In genomic region chr18:74351354-74351753, GRCh38 we compare ENCODE assay signal across 10 cellular contexts. TPM values are rescaled to one million over a fixed set of nuclear protein-coding genes. Genes with fewer than 3 reads are reported as not detected.
DNase-seq lines count a peak whose midpoint lies in the region; ATAC-seq and TF ChIP-seq lines count a peak whose summit lies in the region.
"Had no signal": no experiment of that assay in that cellular context is flagged by ENCODE, and none has a peak within 500 bp of the region (broad histone marks: within the 10 kb centered on the region; RNA-seq: fewer than 3 reads in every experiment).

No MANE protein-coding gene starts in this region.

- in situ Hi-C loops in GM23248 (cut with MboI), result loop anchor here (5.0 kb wide), 1 partner anchor 201 kb away; no protein-coding TSS in a partner anchor

- peak; percentile 33 for DNase-seq in GM04504 (ENCODE audit: low read depth)
- peak; percentile 87 for DNase-seq in GM23248
- DNase-seq in NCI-H69 (lab: John Stamatoyannopoulos, UW), result peak; percentile 33
- no peak for DNase-seq in left ventricle myocardium superior
- no peak for DNase-seq in amniotic stem cell (lab: John Stamatoyannopoulos, UW)
- no peak for DNase-seq in activated CD4-positive, alpha-beta memory T cell treated with anti-CD3 and anti-CD28 coated beads, Interleukin-2, amount 10 ng/mL, durations not matched to agents 7 days and 5 days
- DNase-seq in NCI-H146 treated with DMSO at 0.1 percent for 48 hours (lab: John Stamatoyannopoulos, UW; ENCODE audit: unreplicated experiment), result no peak
- DNase-seq in glutamatergic neuron, result no peak

- no peaks in the 10 kb centered on the region for H3K9me2 ChIP-seq in GM23248 (ENCODE audit: insufficient read depth)

- peaks cover 13% of the 10 kb centered on the region for H3K4me1 Mint-ChIP-seq in activated CD4-positive, alpha-beta memory T cell treated with anti-CD3 and anti-CD28 coated beads, Interleukin-2, amount 10 ng/mL, durations not matched to agents 7 days and 5 days
- H3K4me1 Mint-ChIP-seq in glutamatergic neuron (ENCODE audit: low read depth, unreplicated experiment), result no peaks in the 10 kb centered on the region

- no peaks in the 10 kb centered on the region for H3K36me3 Mint-ChIP-seq in activated CD4-positive, alpha-beta memory T cell treated with anti-CD3 and anti-CD28 coated beads, Interleukin-2, amount 10 ng/mL, durations not matched to agents 7 days and 5 days (ENCODE audit: low read depth)
- no peaks in the 10 kb centered on the region for H3K36me3 Mint-ChIP-seq in glutamatergic neuron (ENCODE audit: unreplicated experiment)

- intact Hi-C loops in left ventricle myocardium superior (cut with micrococcal nuclease), result loop anchor here (5.0 kb wide), 2 partner anchors 141 to 201 kb away; no protein-coding TSS in a partner anchor

- no peaks in the 10 kb centered on the region for H3K9me3 ChIP-seq in GM23248 (ENCODE audit: low read depth)

- H3K27me3 ChIP-seq in GM23248 (replicated peaks; ENCODE audit: insufficient read depth), result peaks cover 26% of the 10 kb centered on the region

- ATAC-seq in left ventricle myocardium superior, result peak; percentile 68
- ATAC-seq: sciatic nerve had no signal

- no peaks in the 10 kb centered on the region for H3K79me2 ChIP-seq in GM23248 (ENCODE audit: insufficient read depth)

- H3K27ac ChIP-seq in GM23248, result no peak overlapping the region

- CTCF ChIA-PET in activated CD4-positive, alpha-beta memory T cell treated with anti-CD3 and anti-CD28 coated beads, Interleukin-2, amount 10 ng/mL, durations not matched to agents 7 days and 5 days (lab: Charles Lee), result interaction anchor here (0.6 to 2.3 kb wide), 4 partner anchors 9 to 200 kb away, joined by 3 to 12 read pairs (median 4); no protein-coding TSS in a partner anchor

- H3K27ac Mint-ChIP-seq in activated CD4-positive, alpha-beta memory T cell treated with anti-CD3 and anti-CD28 coated beads, Interleukin-2, amount 10 ng/mL, durations not matched to agents 7 days and 5 days, result no peak overlapping the region
- H3K27ac Mint-ChIP-seq in glutamatergic neuron (ENCODE audit: unreplicated experiment), result no peak overlapping the region

- H3K4me3 ChIP-seq in GM23248, result no peak overlapping the region

- 0% methylated on average over 1 of the region's 1 CpG for WGBS in GM23248 (ENCODE audit: low coverage in 1 of 2, low lambda C conversion rate in 2 of 2, missing lambda C conversion rate in 2 of 2), 2 experiments

- peaks cover 9% of the 10 kb centered on the region; the same call in 1 of the 2 replicates for H3F3A ChIP-seq in GM23248 (ENCODE audit: insufficient read depth)

- peaks cover 12% of the 10 kb centered on the region for H3K27me3 Mint-ChIP-seq in activated CD4-positive, alpha-beta memory T cell treated with anti-CD3 and anti-CD28 coated beads, Interleukin-2, amount 10 ng/mL, durations not matched to agents 7 days and 5 days
- H3K27me3 Mint-ChIP-seq in glutamatergic neuron (ENCODE audit: unreplicated experiment), result no peaks in the 10 kb centered on the region

- TF ChIP-seq CTCF in glutamatergic neuron (IDR thresholded peaks at IDR 0.05; ENCODE audit: partially characterized antibody, unreplicated experiment), result no peak

- H2AFZ ChIP-seq in GM23248, result peak overlapping the region; percentile 61

- no peaks in the 10 kb centered on the region for H3K36me3 ChIP-seq in GM23248 (ENCODE audit: low read depth)

- peaks cover 13% of the 10 kb centered on the region for H3K4me1 ChIP-seq in GM23248 (ENCODE audit: insufficient read depth)

- H3K9ac ChIP-seq in GM23248, result no peak overlapping the region

- no peaks in the 10 kb centered on the region for H4K20me1 ChIP-seq in GM23248 (ENCODE audit: insufficient read depth)

- H3K4me2 ChIP-seq in GM23248 (ENCODE audit: unreplicated experiment), result peak overlapping the region; percentile 36

- no peaks in the 10 kb centered on the region for H3K9me3 Mint-ChIP-seq in activated CD4-positive, alpha-beta memory T cell treated with anti-CD3 and anti-CD28 coated beads, Interleukin-2, amount 10 ng/mL, durations not matched to agents 7 days and 5 days
- no peaks in the 10 kb centered on the region for H3K9me3 Mint-ChIP-seq in glutamatergic neuron (ENCODE audit: unreplicated experiment)

- POLR2A ChIA-PET in activated CD4-positive, alpha-beta memory T cell treated with anti-CD3 and anti-CD28 coated beads, Interleukin-2, amount 10 ng/mL, durations not matched to agents 7 days and 5 days (lab: Charles Lee), result no interaction called here

- no peak overlapping the region for H3K4me3 Mint-ChIP-seq in activated CD4-positive, alpha-beta memory T cell treated with anti-CD3 and anti-CD28 coated beads, Interleukin-2, amount 10 ng/mL, durations not matched to agents 7 days and 5 days
- no peak overlapping the region for H3K4me3 Mint-ChIP-seq in glutamatergic neuron (ENCODE audit: unreplicated experiment)

RNA-seq across cellular contexts. Expression of gene C18orf63, which starts 35.7 kb away (rescaled TPM):
- not detected in 2 replicates for total RNA-seq in GM23248 (2014; rRNA removed; shearing (Covaris generic))
- polyA plus RNA-seq in GM23248 (2016; fragmentation: Nextera tagmentation; extraction: Ambion mirVana), result not detected in 2 replicates
- total RNA-seq in left ventricle myocardium superior (not detected), glutamatergic neuron (ENCODE audit: unreplicated experiment) (not detected)
- total RNA-seq in activated CD4-positive, alpha-beta memory T cell treated with anti-CD3 and anti-CD28 coated beads, Interleukin-2, amount 10 ng/mL, durations not matched to agents 7 days and 5 days, result not detected
- total RNA-seq: sciatic nerve had no signal
- polyA plus RNA-seq: esophagus had no signal

RNA-seq across cellular contexts. Expression of gene CYB5A, which starts 59.6 kb away (rescaled TPM):
- total RNA-seq in GM23248 (2014; rRNA removed; shearing (Covaris generic)), result 21.5 and 55.0 TPM in 2 replicates
- polyA plus RNA-seq in GM23248 (2016; fragmentation: Nextera tagmentation; extraction: Ambion mirVana), result 114 and 117 TPM in 2 replicates
- 103 TPM for total RNA-seq in left ventricle myocardium superior
- total RNA-seq in activated CD4-positive, alpha-beta memory T cell treated with anti-CD3 and anti-CD28 coated beads, Interleukin-2, amount 10 ng/mL, durations not matched to agents 7 days and 5 days, result 10 to 100 TPM; 20.4 to 21.9 TPM
- 28.3 TPM for total RNA-seq in glutamatergic neuron (ENCODE audit: unreplicated experiment)

Comparison
In these comparisons a context has a peak if more than half of its experiments do, and no peak if none do; other contexts are left out.
1. DNase-seq: peak in GM04504 (single experiment), GM23248 (single experiment) and NCI-H69 (single experiment); none in left ventricle myocardium superior (single experiment), amniotic stem cell (single experiment), activated CD4-positive, alpha-beta memory T cell treated with anti-CD3 and anti-CD28 coated beads, Interleukin-2, amount 10 ng/mL, durations not matched to agents 7 days and 5 days (single experiment), NCI-H146 treated with DMSO at 0.1 percent for 48 hours (single experiment) and glutamatergic neuron (single experiment).